ENCODE assay signal across 13 cellular contexts in genomic region chr7:22662031-22662430, GRCh38.
DNase-seq lines count a peak whose midpoint lies in the region; ATAC-seq, FAIRE-seq and TF ChIP-seq lines count a peak whose summit lies in the region.
"Had no signal": no experiment of that assay in that cellular context is flagged by ENCODE, and none has a peak within 500 bp of the region (broad histone marks: within the 10 kb centered on the region; RNA-seq: fewer than 3 reads in every experiment).

No MANE protein-coding gene starts in this region.

- DNase-seq in MV-4-11 (lab: John Stamatoyannopoulos, UW) (peak; percentile 55), memory B cell (ENCODE audit: low spot score in 2 of 2) (peak; percentile 26 to 44), frontal cortex (ENCODE audit: low spot score in 2 of 2) (no peak), tibial nerve (ENCODE audit: low spot score in 2 of 2) (no peak), AG20443 (ENCODE audit: low spot score) (no peak)
- DNase-seq: immature natural killer cell; NCI-H2227 treated with DMSO at 0.1 percent for 48 hours; stimulated activated CD4-positive, alpha-beta T cell treated with anti-CD3 and anti-CD28 coated beads, Interleukin-2, amount 100 ng/mL, for 48 hours; tibial artery had no signal

- no peaks in the 10 kb centered on the region for H3K36me3 ChIP-seq in tibial nerve
- H3K36me3 ChIP-seq: tibial artery had no signal

- no peaks in the 10 kb centered on the region for H3K9me3 ChIP-seq in tibial nerve
- H3K9me3 ChIP-seq: tibial artery had no signal

- peak overlapping the region; percentile 97 for H3K27ac Mint-ChIP-seq in memory B cell
- H3K27ac Mint-ChIP-seq: immature natural killer cell had no signal

- no peak for FAIRE-seq in frontal cortex (lab: Jason Lieb, UNC)
- FAIRE-seq: HepG2 had no signal

- no peak for TF ChIP-seq POLR2A in tibial nerve (IDR thresholded peaks at IDR 0.05)

- H3K36me3 Mint-ChIP-seq in memory B cell: no peaks in the 10 kb centered on the region
- H3K36me3 Mint-ChIP-seq: immature natural killer cell had no signal

- no peak for TF ChIP-seq EP300 in tibial nerve (IDR thresholded peaks at IDR 0.05)

- no peak overlapping the region for H3K27ac ChIP-seq in tibial nerve
- H3K27ac ChIP-seq: SK-N-MC, tibial artery had no signal

- H3K4me3 ChIP-seq in tibial nerve: no peak overlapping the region
- H3K4me3 ChIP-seq: SK-N-MC, tibial artery had no signal

- ATAC-seq in GM18858 (IDR thresholded peaks at IDR 0.05; ENCODE audit: unreplicated experiment) (peak; percentile 47), GM21717 (IDR thresholded peaks at IDR 0.05; ENCODE audit: unreplicated experiment) (peak; percentile 50), memory B cell (ENCODE audit: low read depth) (peak; percentile 89)
- ATAC-seq: HepG2 had no signal

- TF ChIP-seq CTCF in tibial nerve (IDR thresholded peaks at IDR 0.05): no peak

- H3K27me3 ChIP-seq in tibial nerve: no peaks in the 10 kb centered on the region
- H3K27me3 ChIP-seq: tibial artery had no signal

- no peaks in the 10 kb centered on the region for H3K4me1 ChIP-seq in tibial nerve
- H3K4me1 ChIP-seq: tibial artery had no signal

- no peaks in the 10 kb centered on the region for H3K9me3 Mint-ChIP-seq in memory B cell
- H3K9me3 Mint-ChIP-seq: immature natural killer cell had no signal

- H3K4me3 Mint-ChIP-seq in memory B cell: peak overlapping the region; percentile 77
- H3K4me3 Mint-ChIP-seq: immature natural killer cell had no signal

- H3K27me3 Mint-ChIP-seq in memory B cell: no peaks in the 10 kb centered on the region

- H3K4me1 Mint-ChIP-seq in memory B cell: peaks cover 53% of the 10 kb centered on the region
- H3K4me1 Mint-ChIP-seq: immature natural killer cell had no signal

Comparison
In these comparisons a context has a peak if more than half of its experiments do, and no peak if none do; other contexts are left out.
1. DNase-seq: peak in MV-4-11 (single experiment) and memory B cell (2 of 2); none in frontal cortex (0 of 2), tibial nerve (0 of 2) and AG20443 (single experiment).
2. Peak in every context shown above with its lines, with median percentiles within 50 percentile points of each other: ATAC-seq.